Comparison of ENCODE assay signal across 8 cellular contexts in the genomic region with DNA sequence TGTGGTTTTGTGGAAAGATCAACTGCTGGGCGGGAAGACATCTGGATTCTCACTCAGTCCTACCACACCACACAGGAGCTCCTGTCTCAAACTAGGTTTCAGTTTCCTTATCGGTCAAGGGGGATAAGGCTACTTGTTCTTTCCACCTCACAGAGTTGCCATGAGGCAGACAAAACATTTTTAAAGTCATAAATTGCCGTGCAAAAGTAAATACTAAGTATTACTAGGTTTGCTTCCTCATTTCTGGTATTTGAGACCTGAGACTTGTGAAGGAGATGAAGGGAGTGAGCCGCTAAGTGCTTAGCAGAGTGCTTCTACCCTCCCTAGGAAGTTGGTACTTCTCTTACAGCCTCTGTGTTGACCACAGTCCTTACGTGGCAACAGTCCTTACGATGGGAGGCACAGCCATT. TPM values are rescaled to one million over a fixed set of nuclear protein-coding genes. Genes with fewer than 3 reads are reported as not detected.
DNase-seq lines count a peak whose midpoint lies in the region; ATAC-seq and TF ChIP-seq lines count a peak whose summit lies in the region.

No MANE protein-coding gene starts in this region.

- H3K4me1 Mint-ChIP-seq in GM23338 (peaks cover 20% of the 10 kb centered on the region; the same call in 2 of the 3 replicates), brain (peaks cover 22% of the 10 kb centered on the region)

- H4K20me1 ChIP-seq in GM23338 (replicated peaks; ENCODE audit: insufficient read depth): 0 out of 2 replicates have a peak, but pooled peaks cover 6% of the 10 kb centered on the region

- H3K9me2 ChIP-seq in GM23338 (ENCODE audit: insufficient read depth): no peaks in the 10 kb centered on the region

- peak; percentile 35 for ATAC-seq in GM18499 (IDR thresholded peaks at IDR 0.05; ENCODE audit: insufficient read depth, unreplicated experiment)
- ATAC-seq in GM23338: no peak
- ATAC-seq in mucosa of descending colon: peak; percentile 12

- intact Hi-C loops in mucosa of descending colon (cut with DNase I, micrococcal nuclease): no loop called here

- H3K27me3 ChIP-seq in GM23338 (ENCODE audit: insufficient read depth): no peaks in the 10 kb centered on the region
- H3K27me3 ChIP-seq in MG63: no peaks in the 10 kb centered on the region

- H3K27me3 Mint-ChIP-seq in GM23338 (ENCODE audit: insufficient read depth, low read depth, poor library complexity) (peaks cover 13% of the 10 kb centered on the region), brain (peaks cover 7% of the 10 kb centered on the region)

- 0 out of 2 replicates have a peak, but pooled peaks cover 4% of the 10 kb centered on the region for H3F3A ChIP-seq in GM23338 (replicated peaks; ENCODE audit: low read depth)

- peak overlapping the region; percentile 97 for H3K4me2 ChIP-seq in GM23338

- H3K4me3 ChIP-seq in GM23338 (peak overlapping the region; percentile 86), MG63 (peak overlapping the region; percentile 85), mucosa of descending colon (no peak overlapping the region)

- TF ChIP-seq CTCF in GM23338 (conservative IDR thresholded peaks at IDR 0.05; ENCODE audit: low read depth in 2 of 2) (no peak), brain (conservative IDR thresholded peaks at IDR 0.05) (no peak), mucosa of descending colon (IDR thresholded peaks at IDR 0.05) (no peak)

- peak overlapping the region; percentile 92 for H3K4me3 Mint-ChIP-seq in GM23338
- H3K4me3 Mint-ChIP-seq in brain: peak overlapping the region; percentile 91 to 94 (median 92)

- H3K9me3 Mint-ChIP-seq in GM23338 (no peaks in the 10 kb centered on the region), brain (no peaks in the 10 kb centered on the region)

- no peak for DNase-seq in GM23338 (ENCODE audit: low spot score)
- DNase-seq in MG63: no peak
- DNase-seq in mucosa of descending colon: peak in 1 of 3 donors; percentile 13
- DNase-seq in Ammon's horn (ENCODE audit: low spot score): no peak
- DNase-seq in HPDE6-E6E7 (ENCODE audit: extremely low spot score): no peak
- no peak for DNase-seq in DMS153 (lab: John Stamatoyannopoulos, UW)

- H2AFZ ChIP-seq in GM23338: no peak overlapping the region

- H3K4me1 ChIP-seq in GM23338 (ENCODE audit: insufficient read depth) (peaks cover 3% of the 10 kb centered on the region; the same call in 1 of the 2 replicates), mucosa of descending colon (ENCODE audit: low read depth) (peaks cover 12% of the 10 kb centered on the region)

- H3K79me2 ChIP-seq in GM23338 (replicated peaks; ENCODE audit: insufficient read depth): peaks cover 15% of the 10 kb centered on the region

- no peak overlapping the region for H3K27ac ChIP-seq in GM23338 (ENCODE audit: low read depth)

- H3K27ac Mint-ChIP-seq in GM23338: no peak overlapping the region
- peak overlapping the region in 4 of 5 experiments; percentile 75 to 91 (median 90) for H3K27ac Mint-ChIP-seq in brain

- H3K36me3 ChIP-seq in GM23338 (ENCODE audit: insufficient read depth): peaks cover 19% of the 10 kb centered on the region
- peaks cover 13% of the 10 kb centered on the region for H3K36me3 ChIP-seq in MG63
- H3K36me3 ChIP-seq in mucosa of descending colon (ENCODE audit: low read depth): no peaks in the 10 kb centered on the region

- peaks cover 33% of the 10 kb centered on the region; the same call in 2 of the 3 replicates for H3K36me3 Mint-ChIP-seq in GM23338 (ENCODE audit: low read depth)
- peaks cover 8% of the 10 kb centered on the region for H3K36me3 Mint-ChIP-seq in brain

- H3K9me3 ChIP-seq in MG63 (no peaks in the 10 kb centered on the region), mucosa of descending colon (no peaks in the 10 kb centered on the region)

TF ChIP-seq in GM23338, 12 proteins besides CTCF, POLR2A, EP300 and RAD21 (continues in another document):
- TF ChIP-seq, protein P1, sequence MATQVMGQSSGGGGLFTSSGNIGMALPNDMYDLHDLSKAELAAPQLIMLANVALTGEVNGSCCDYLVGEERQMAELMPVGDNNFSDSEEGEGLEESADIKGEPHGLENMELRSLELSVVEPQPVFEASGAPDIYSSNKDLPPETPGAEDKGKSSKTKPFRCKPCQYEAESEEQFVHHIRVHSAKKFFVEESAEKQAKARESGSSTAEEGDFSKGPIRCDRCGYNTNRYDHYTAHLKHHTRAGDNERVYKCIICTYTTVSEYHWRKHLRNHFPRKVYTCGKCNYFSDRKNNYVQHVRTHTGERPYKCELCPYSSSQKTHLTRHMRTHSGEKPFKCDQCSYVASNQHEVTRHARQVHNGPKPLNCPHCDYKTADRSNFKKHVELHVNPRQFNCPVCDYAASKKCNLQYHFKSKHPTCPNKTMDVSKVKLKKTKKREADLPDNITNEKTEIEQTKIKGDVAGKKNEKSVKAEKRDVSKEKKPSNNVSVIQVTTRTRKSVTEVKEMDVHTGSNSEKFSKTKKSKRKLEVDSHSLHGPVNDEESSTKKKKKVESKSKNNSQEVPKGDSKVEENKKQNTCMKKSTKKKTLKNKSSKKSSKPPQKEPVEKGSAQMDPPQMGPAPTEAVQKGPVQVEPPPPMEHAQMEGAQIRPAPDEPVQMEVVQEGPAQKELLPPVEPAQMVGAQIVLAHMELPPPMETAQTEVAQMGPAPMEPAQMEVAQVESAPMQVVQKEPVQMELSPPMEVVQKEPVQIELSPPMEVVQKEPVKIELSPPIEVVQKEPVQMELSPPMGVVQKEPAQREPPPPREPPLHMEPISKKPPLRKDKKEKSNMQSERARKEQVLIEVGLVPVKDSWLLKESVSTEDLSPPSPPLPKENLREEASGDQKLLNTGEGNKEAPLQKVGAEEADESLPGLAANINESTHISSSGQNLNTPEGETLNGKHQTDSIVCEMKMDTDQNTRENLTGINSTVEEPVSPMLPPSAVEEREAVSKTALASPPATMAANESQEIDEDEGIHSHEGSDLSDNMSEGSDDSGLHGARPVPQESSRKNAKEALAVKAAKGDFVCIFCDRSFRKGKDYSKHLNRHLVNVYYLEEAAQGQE (IDR thresholded peaks at IDR 0.05; ENCODE audit: unreplicated experiment): no peak
- TF ChIP-seq, protein P2, sequence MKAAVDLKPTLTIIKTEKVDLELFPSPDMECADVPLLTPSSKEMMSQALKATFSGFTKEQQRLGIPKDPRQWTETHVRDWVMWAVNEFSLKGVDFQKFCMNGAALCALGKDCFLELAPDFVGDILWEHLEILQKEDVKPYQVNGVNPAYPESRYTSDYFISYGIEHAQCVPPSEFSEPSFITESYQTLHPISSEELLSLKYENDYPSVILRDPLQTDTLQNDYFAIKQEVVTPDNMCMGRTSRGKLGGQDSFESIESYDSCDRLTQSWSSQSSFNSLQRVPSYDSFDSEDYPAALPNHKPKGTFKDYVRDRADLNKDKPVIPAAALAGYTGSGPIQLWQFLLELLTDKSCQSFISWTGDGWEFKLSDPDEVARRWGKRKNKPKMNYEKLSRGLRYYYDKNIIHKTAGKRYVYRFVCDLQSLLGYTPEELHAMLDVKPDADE (IDR thresholded peaks at IDR 0.05): no peak
- TF ChIP-seq ZNF331 (CRISPR knock-in tag; IDR thresholded peaks at IDR 0.05; ENCODE audit: low read depth) (no peak), ZNF114 (CRISPR knock-in tag; IDR thresholded peaks at IDR 0.05) (no peak), CREB1 (CRISPR knock-in tag; IDR thresholded peaks at IDR 0.05; ENCODE audit: low read depth) (no peak), JUNB (IDR thresholded peaks at IDR 0.05; ENCODE audit: unreplicated experiment) (no peak)

RNA-seq across cellular contexts. Expression of gene LAP3, which starts 1.5 kb away (rescaled TPM):
- total RNA-seq in GM23338 (2014; rRNA removed; shearing (Covaris generic)): 46.4 and 63.6 TPM in 2 replicates
- polyA plus RNA-seq in GM23338 (2016; fragmentation: Nextera tagmentation; extraction: Ambion mirVana): 23.6 and 28.6 TPM in 2 replicates
- total RNA-seq in MG63 (2014; rRNA removed; shearing (Covaris generic); ENCODE audit: low replicate concordance): 83.4 and 102 TPM in 2 replicates
- 36.6 TPM for polyA plus RNA-seq in brain (ENCODE audit: insufficient read depth, low read depth, low replicate concordance)
- 100 to 1,000 TPM in 1 of 3 donors, 10 to 100 TPM in 2; 55.6 to 112 (median 66.2) TPM for total RNA-seq in mucosa of descending colon

RNA-seq across cellular contexts. Expression of gene MED28, which starts 36.0 kb away (rescaled TPM):
- total RNA-seq in GM23338 (2014; rRNA removed; shearing (Covaris generic)): 24.0 and 25.8 TPM in 2 replicates
- polyA plus RNA-seq in GM23338 (2016; fragmentation: Nextera tagmentation; extraction: Ambion mirVana): 51.9 and 60.9 TPM in 2 replicates
- 10.3 and 18.1 TPM in 2 replicates for total RNA-seq in MG63 (2014; rRNA removed; shearing (Covaris generic); ENCODE audit: low replicate concordance)
- polyA plus RNA-seq in brain (ENCODE audit: insufficient read depth, low read depth, low replicate concordance): 35.2 TPM
- 10 to 100 TPM; 35.3 to 55.6 (median 37.5) TPM for total RNA-seq in mucosa of descending colon
